Comparison of ENCODE assay signal across 22 cellular contexts in the genomic region with DNA sequence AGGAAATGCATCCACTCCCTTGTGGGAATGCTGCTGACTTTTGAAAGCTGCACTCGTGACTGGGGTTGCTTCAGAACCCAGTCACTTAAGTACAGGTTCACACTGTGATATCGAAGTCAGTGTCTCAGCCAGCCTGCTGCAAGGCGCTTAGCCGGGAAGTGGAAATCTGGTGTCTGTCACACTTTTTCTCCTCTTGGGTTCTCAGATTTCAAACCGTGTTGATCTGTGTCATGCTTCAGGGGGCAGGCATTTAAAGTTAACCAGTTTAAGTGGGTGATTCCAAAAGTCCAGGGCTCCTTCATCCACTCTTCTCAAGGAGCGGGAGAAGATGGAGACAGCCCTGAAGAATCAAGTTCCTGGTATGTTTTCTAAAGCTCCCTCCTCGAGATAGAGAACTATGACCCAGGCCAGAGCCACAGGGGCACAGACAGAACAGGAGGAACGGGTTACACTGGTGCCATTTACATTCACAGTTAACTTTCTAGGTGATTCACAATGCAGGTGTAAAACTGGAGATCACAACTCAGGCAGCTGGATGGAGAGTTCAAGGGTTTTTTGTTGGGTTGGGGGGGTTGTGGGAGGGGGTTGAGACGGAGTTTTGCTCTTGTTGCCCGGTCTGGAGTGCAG.
DNase-seq lines count a peak whose midpoint lies in the region; ATAC-seq and TF ChIP-seq lines count a peak whose summit lies in the region.
"Had no signal": no experiment of that assay in that cellular context is flagged by ENCODE, and none has a peak within 500 bp of the region (broad histone marks: within the 10 kb centered on the region; RNA-seq: fewer than 3 reads in every experiment).

No MANE protein-coding gene starts in this region.

- peaks cover 5% of the 10 kb centered on the region for H3K4me1 Mint-ChIP-seq in stimulated activated effector memory CD8-positive, alpha-beta T cell treated with anti-CD3 and anti-CD28 coated beads, Interleukin-12 subunit alpha, Interleukin-12 subunit beta, amount 100 ng/mL, for 72 hours
- H3K4me1 Mint-ChIP-seq: activated naive CD8-positive, alpha-beta T cell treated with anti-CD3 and anti-CD28 coated beads, Interleukin-2, amount 10 ng/mL, durations not matched to agents 7 days and 5 days had no signal

- no TSS peak for BruUV-seq in PC-3 (replicated peaks; lab: Mats Ljungman, UMichigan)

- intact Hi-C loops in PC-3 (cut with micrococcal nuclease): no loop called here

- no peaks in the 10 kb centered on the region for H3K27me3 ChIP-seq in PC-3 (ENCODE audit: low read length)
- H3K27me3 ChIP-seq: brain microvascular endothelial cell, Peyer's patch, right lobe of liver, tibial artery had no signal

- H4K20me1 ChIP-seq in PC-3 (ENCODE audit: low read length): no peaks in the 10 kb centered on the region

- H3K4me2 ChIP-seq in PC-3 (ENCODE audit: low read length): no peak overlapping the region

- no peak overlapping the region for H2AFZ ChIP-seq in PC-3 (ENCODE audit: low read length)

- peaks cover 8% of the 10 kb centered on the region; the same call in 1 of the 2 replicates for H3K4me1 ChIP-seq in PC-3 (ENCODE audit: insufficient read depth, low read length)
- H3K4me1 ChIP-seq: Peyer's patch, right lobe of liver, tibial artery had no signal

- no peaks in the 10 kb centered on the region for H3F3A ChIP-seq in PC-3 (ENCODE audit: low read length, unreplicated experiment)

- H3K36me3 ChIP-seq in PC-3 (ENCODE audit: low read depth, low read length): peaks cover 3% of the 10 kb centered on the region; the same call in 1 of the 2 replicates
- H3K36me3 ChIP-seq: brain microvascular endothelial cell, right lobe of liver, tibial artery had no signal

- POLR2A ChIA-PET in PC-3 (lab: Charles Lee; ENCODE audit: unreplicated experiment): no interaction called here

- DNase-seq in DMS53 (lab: John Stamatoyannopoulos, UW) (peak; percentile 26), DMS53 treated with DMSO at 0.1 percent for 48 hours (lab: John Stamatoyannopoulos, UW; ENCODE audit: unreplicated experiment) (no peak), PC-3 (peak; percentile 43), iPS-NIHi11 (ENCODE audit: low spot score) (peak; percentile 51), nucleus accumbens (lab: John Stamatoyannopoulos, UW) (no peak), retina (no peak)
- no peak for DNase-seq in stimulated activated effector memory CD8-positive, alpha-beta T cell treated with anti-CD3 and anti-CD28 coated beads, Interleukin-12 subunit alpha, Interleukin-12 subunit beta, amount 100 ng/mL, for 72 hours (ENCODE audit: low spot score in 2 of 2)
- DNase-seq in stimulated activated CD4-positive, alpha-beta T cell treated with anti-CD3 and anti-CD28 coated beads, Interleukin-1b, Interleukin-23, amount 100 ng/mL, for 48 hours: no peak
- DNase-seq: activated naive CD8-positive, alpha-beta T cell treated with anti-CD3 and anti-CD28 coated beads, Interleukin-2, amount 10 ng/mL, durations not matched to agents 7 days and 5 days; AML-193; brain microvascular endothelial cell; dermis blood vessel endothelial cell; Kasumi-1; NCI-H1092 treated with DMSO at 0.1 percent for 48 hours; occipital lobe; Peyer's patch; right lobe of liver; stimulated activated naive CD4-positive, alpha-beta T cell; tibial artery had no signal

- no peak for ATAC-seq in PC-3
- ATAC-seq in stimulated activated effector memory CD8-positive, alpha-beta T cell treated with anti-CD3 and anti-CD28 coated beads, Interleukin-12 subunit alpha, Interleukin-12 subunit beta, amount 100 ng/mL, for 72 hours: no peak
- ATAC-seq: right lobe of liver had no signal

- no peaks in the 10 kb centered on the region for H3K36me3 Mint-ChIP-seq in stimulated activated effector memory CD8-positive, alpha-beta T cell treated with anti-CD3 and anti-CD28 coated beads, Interleukin-12 subunit alpha, Interleukin-12 subunit beta, amount 100 ng/mL, for 72 hours
- H3K36me3 Mint-ChIP-seq: activated naive CD8-positive, alpha-beta T cell treated with anti-CD3 and anti-CD28 coated beads, Interleukin-2, amount 10 ng/mL, durations not matched to agents 7 days and 5 days had no signal

- CTCF ChIA-PET in PC-3 (lab: Charles Lee): no interaction called here

- H3K4me3 Mint-ChIP-seq in stimulated activated effector memory CD8-positive, alpha-beta T cell treated with anti-CD3 and anti-CD28 coated beads, Interleukin-12 subunit alpha, Interleukin-12 subunit beta, amount 100 ng/mL, for 72 hours: no peak overlapping the region
- H3K4me3 Mint-ChIP-seq: activated naive CD8-positive, alpha-beta T cell treated with anti-CD3 and anti-CD28 coated beads, Interleukin-2, amount 10 ng/mL, durations not matched to agents 7 days and 5 days had no signal

- H3K79me2 ChIP-seq in PC-3 (ENCODE audit: low read length): no peaks in the 10 kb centered on the region

- no peaks in the 10 kb centered on the region for H3K9me3 Mint-ChIP-seq in stimulated activated effector memory CD8-positive, alpha-beta T cell treated with anti-CD3 and anti-CD28 coated beads, Interleukin-12 subunit alpha, Interleukin-12 subunit beta, amount 100 ng/mL, for 72 hours
- H3K9me3 Mint-ChIP-seq: activated naive CD8-positive, alpha-beta T cell treated with anti-CD3 and anti-CD28 coated beads, Interleukin-2, amount 10 ng/mL, durations not matched to agents 7 days and 5 days had no signal

- no peaks in the 10 kb centered on the region for H3K9me3 ChIP-seq in PC-3 (ENCODE audit: low read length)
- H3K9me3 ChIP-seq: Peyer's patch, right lobe of liver, tibial artery had no signal

- no peak for TF ChIP-seq CTCF in PC-3 (conservative IDR thresholded peaks at IDR 0.05; ENCODE audit: low read depth, low read length)

- no peaks in the 10 kb centered on the region for H3K9me2 ChIP-seq in PC-3 (replicated peaks; ENCODE audit: low read length)

- H3K27ac ChIP-seq in PC-3 (ENCODE audit: low read length): no peak overlapping the region
- H3K27ac ChIP-seq: 22Rv1, brain microvascular endothelial cell, epithelial cell of prostate, Peyer's patch, right lobe of liver, SK-N-MC, tibial artery had no signal

- no peak overlapping the region for H3K4me3 ChIP-seq in PC-3 (ENCODE audit: low read length)
- H3K4me3 ChIP-seq: Peyer's patch, right lobe of liver, SK-N-MC, tibial artery had no signal

- peak overlapping the region; percentile 33 for H3K27ac Mint-ChIP-seq in stimulated activated effector memory CD8-positive, alpha-beta T cell treated with anti-CD3 and anti-CD28 coated beads, Interleukin-12 subunit alpha, Interleukin-12 subunit beta, amount 100 ng/mL, for 72 hours
- H3K27ac Mint-ChIP-seq: activated naive CD8-positive, alpha-beta T cell treated with anti-CD3 and anti-CD28 coated beads, Interleukin-2, amount 10 ng/mL, durations not matched to agents 7 days and 5 days had no signal

- no peak overlapping the region for H3K9ac ChIP-seq in PC-3 (ENCODE audit: low read length)

Comparison
In these comparisons a context has a peak if more than half of its experiments do, and no peak if none do; other contexts are left out.
1. DNase-seq: peak in DMS53 (single experiment), PC-3 (single experiment) and iPS-NIHi11 (single experiment); none in DMS53 treated with DMSO at 0.1 percent for 48 hours (single experiment), stimulated activated effector memory CD8-positive, alpha-beta T cell treated with anti-CD3 and anti-CD28 coated beads, Interleukin-12 subunit alpha, Interleukin-12 subunit beta, amount 100 ng/mL, for 72 hours (0 of 2), nucleus accumbens (0 of 56), retina (single experiment) and stimulated activated CD4-positive, alpha-beta T cell treated with anti-CD3 and anti-CD28 coated beads, Interleukin-1b, Interleukin-23, amount 100 ng/mL, for 48 hours (single experiment).